ENCODE assay signal across 8 cellular contexts in the genomic region with DNA sequence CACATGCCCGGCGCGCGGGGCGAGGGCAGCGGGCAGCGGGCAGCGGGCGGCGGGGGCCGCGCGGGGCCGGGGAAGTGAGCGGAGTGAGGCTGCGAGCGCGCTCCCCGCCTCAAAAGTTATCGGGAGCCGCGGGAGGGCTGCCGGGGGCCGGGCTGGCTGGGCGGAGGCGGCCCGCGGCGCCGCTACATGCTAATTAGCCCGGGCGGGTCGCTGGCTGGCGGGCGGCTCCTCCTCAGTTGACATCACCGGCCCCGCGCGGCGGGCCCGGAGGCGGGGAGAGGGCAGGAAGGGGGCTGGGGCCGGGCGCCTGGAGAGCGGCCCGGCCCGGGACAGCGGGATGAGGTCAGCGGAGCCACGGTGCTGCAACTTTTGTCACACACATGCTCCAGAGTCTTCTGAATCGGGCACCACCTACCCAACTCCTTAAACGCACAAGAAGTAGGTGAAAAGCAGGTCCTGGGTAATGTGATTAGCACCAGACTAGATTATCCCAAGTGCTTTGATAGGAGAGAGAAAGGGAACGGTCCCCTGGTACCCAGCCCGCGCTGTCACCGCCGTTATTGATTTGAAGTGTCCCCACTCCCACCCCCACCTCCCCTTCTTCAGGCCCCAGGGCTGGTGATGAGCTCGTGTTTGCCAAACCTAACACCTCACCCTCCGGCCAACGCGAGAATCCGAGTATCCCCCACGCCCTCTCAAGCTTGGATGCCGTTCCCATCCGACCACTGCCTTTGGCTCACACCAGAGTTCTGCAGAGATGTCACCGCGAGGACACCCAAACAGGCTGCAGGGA. TPM values are rescaled to one million over a fixed set of nuclear protein-coding genes. Genes with fewer than 3 reads are reported as not detected.
DNase-seq lines count a peak whose midpoint lies in the region; ATAC-seq and TF ChIP-seq lines count a peak whose summit lies in the region.

A gene with protein sequence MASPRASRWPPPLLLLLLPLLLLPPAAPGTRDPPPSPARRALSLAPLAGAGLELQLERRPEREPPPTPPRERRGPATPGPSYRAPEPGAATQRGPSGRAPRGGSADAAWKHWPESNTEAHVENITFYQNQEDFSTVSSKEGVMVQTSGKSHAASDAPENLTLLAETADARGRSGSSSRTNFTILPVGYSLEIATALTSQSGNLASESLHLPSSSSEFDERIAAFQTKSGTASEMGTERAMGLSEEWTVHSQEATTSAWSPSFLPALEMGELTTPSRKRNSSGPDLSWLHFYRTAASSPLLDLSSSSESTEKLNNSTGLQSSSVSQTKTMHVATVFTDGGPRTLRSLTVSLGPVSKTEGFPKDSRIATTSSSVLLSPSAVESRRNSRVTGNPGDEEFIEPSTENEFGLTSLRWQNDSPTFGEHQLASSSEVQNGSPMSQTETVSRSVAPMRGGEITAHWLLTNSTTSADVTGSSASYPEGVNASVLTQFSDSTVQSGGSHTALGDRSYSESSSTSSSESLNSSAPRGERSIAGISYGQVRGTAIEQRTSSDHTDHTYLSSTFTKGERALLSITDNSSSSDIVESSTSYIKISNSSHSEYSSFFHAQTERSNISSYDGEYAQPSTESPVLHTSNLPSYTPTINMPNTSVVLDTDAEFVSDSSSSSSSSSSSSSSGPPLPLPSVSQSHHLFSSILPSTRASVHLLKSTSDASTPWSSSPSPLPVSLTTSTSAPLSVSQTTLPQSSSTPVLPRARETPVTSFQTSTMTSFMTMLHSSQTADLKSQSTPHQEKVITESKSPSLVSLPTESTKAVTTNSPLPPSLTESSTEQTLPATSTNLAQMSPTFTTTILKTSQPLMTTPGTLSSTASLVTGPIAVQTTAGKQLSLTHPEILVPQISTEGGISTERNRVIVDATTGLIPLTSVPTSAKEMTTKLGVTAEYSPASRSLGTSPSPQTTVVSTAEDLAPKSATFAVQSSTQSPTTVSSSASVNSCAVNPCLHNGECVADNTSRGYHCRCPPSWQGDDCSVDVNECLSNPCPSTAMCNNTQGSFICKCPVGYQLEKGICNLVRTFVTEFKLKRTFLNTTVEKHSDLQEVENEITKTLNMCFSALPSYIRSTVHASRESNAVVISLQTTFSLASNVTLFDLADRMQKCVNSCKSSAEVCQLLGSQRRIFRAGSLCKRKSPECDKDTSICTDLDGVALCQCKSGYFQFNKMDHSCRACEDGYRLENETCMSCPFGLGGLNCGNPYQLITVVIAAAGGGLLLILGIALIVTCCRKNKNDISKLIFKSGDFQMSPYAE (N-terminal part only) (minus strand): TSS at position 85 of the 793 bp plus-strand sequence. CDS start 107 bp downstream, outside the sequence.

- peak within 1 kb of the TSS; percentile 92 to 99 (median 97) for H3K4me3 Mint-ChIP-seq in CD8-positive, alpha-beta memory T cell
- peak within 1 kb of the TSS; percentile 99 for H3K4me3 Mint-ChIP-seq in T-helper 1 cell treated with Interleukin-12 subunit alpha and Interleukin-12 subunit beta and Interleukin-4 antibody, amounts not matched to agents 30 μg/mL and 1 μg/mL, for 36 hours

- H3K9me3 ChIP-seq in CD8-positive, alpha-beta memory T cell (ENCODE audit: low read length), result no peaks in the 10 kb centered on the region
- H3K9me3 ChIP-seq in right cardiac atrium (ENCODE audit: control insufficient read depth, low read length), result no peaks in the 10 kb centered on the region
- no peaks in the 10 kb centered on the region for H3K9me3 ChIP-seq in uterus

- no peaks in the 10 kb centered on the region for H3K27me3 ChIP-seq in CD8-positive, alpha-beta memory T cell (ENCODE audit: insufficient read depth, low read length, poor library complexity, severe bottlenecking)
- no peaks in the 10 kb centered on the region for H3K27me3 ChIP-seq in right cardiac atrium (ENCODE audit: control insufficient read depth, insufficient read depth)
- H3K27me3 ChIP-seq in rectal smooth muscle tissue (ENCODE audit: control insufficient read depth, insufficient read depth, low read length), result no peaks in the 10 kb centered on the region
- no peaks in the 10 kb centered on the region for H3K27me3 ChIP-seq in uterus

- H3K4me3 ChIP-seq in CD8-positive, alpha-beta memory T cell (ENCODE audit: low read length), result peak within 1 kb of the TSS; percentile 95
- H3K4me3 ChIP-seq in right cardiac atrium (ENCODE audit: low read length) (peak within 1 kb of the TSS; percentile 99), rectal smooth muscle tissue (ENCODE audit: low read length) (peak within 1 kb of the TSS; percentile 79), uterus (peak within 1 kb of the TSS; percentile 70 to 84)

- peak; percentile 68 to 86 (median 70) for DNase-seq in CD8-positive, alpha-beta memory T cell
- DNase-seq in GM20000 (ENCODE audit: low spot score), result peak; percentile 96
- peak; percentile 92 for DNase-seq in HuH-7 (ENCODE audit: low spot score)
- peak in 48 of 56 donors; percentile 18 to 86 (median 70) for DNase-seq in amygdala (lab: John Stamatoyannopoulos, UW)
- peak; percentile 95 to 98 (median 98) for DNase-seq in right cardiac atrium
- DNase-seq in uterus, result peak; percentile 90 to 91

- peak within 1 kb of the TSS; percentile 77 for H3K27ac ChIP-seq in CD8-positive, alpha-beta memory T cell (ENCODE audit: low read depth, low read length)
- H3K27ac ChIP-seq in right cardiac atrium (ENCODE audit: low read length) (peak within 1 kb of the TSS; percentile 97), rectal smooth muscle tissue (ENCODE audit: low read depth, low read length) (peak within 1 kb of the TSS; percentile 83), uterus (peak within 1 kb of the TSS; percentile 96 to 99)

- TF ChIP-seq POLR2A in uterus (IDR thresholded peaks at IDR 0.05), result peak; percentile 77 to 82

- H3K9ac ChIP-seq in rectal smooth muscle tissue (ENCODE audit: low read length), result peak within 1 kb of the TSS; percentile 49

- no peak for TF ChIP-seq CTCF in GM20000 (IDR thresholded peaks at IDR 0.05; ENCODE audit: extremely low read depth, missing control alignments)
- peak in 1 of 4 experiments; percentile 2 for TF ChIP-seq CTCF in uterus (IDR thresholded peaks at IDR 0.05)

- H3K36me3 ChIP-seq in CD8-positive, alpha-beta memory T cell (ENCODE audit: insufficient read depth, low read length), result no peaks in the 10 kb centered on the region
- H3K36me3 ChIP-seq in rectal smooth muscle tissue (ENCODE audit: control insufficient read depth, insufficient read depth, low read length) (no peaks in the 10 kb centered on the region), uterus (no peaks in the 10 kb centered on the region)

- POLR2A ChIA-PET in CD8-positive, alpha-beta memory T cell (lab: Charles Lee), result interaction anchor here (0.6 kb wide), 1 partner anchor 85 kb away, joined by 3 read pairs; no protein-coding TSS in a partner anchor

- H3K27me3 Mint-ChIP-seq in CD8-positive, alpha-beta memory T cell, result peaks cover 2 to 6% of the 10 kb centered on the region in 2 donors
- H3K27me3 Mint-ChIP-seq in T-helper 1 cell treated with Interleukin-12 subunit alpha and Interleukin-12 subunit beta and Interleukin-4 antibody, amounts not matched to agents 30 μg/mL and 1 μg/mL, for 36 hours (ENCODE audit: low read depth), result peaks cover 42% of the 10 kb centered on the region

- peaks cover 40 to 45% (median 42%) of the 10 kb centered on the region in 3 donors for H3K4me1 Mint-ChIP-seq in CD8-positive, alpha-beta memory T cell
- peaks cover 45% of the 10 kb centered on the region for H3K4me1 Mint-ChIP-seq in T-helper 1 cell treated with Interleukin-12 subunit alpha and Interleukin-12 subunit beta and Interleukin-4 antibody, amounts not matched to agents 30 μg/mL and 1 μg/mL, for 36 hours (ENCODE audit: low read depth)

- CTCF ChIA-PET in CD8-positive, alpha-beta memory T cell (lab: Charles Lee), result no interaction called here

- H3K36me3 Mint-ChIP-seq in CD8-positive, alpha-beta memory T cell, result peaks cover 0 to 7% (median 0%) of the 10 kb centered on the region in 3 donors
- H3K36me3 Mint-ChIP-seq in T-helper 1 cell treated with Interleukin-12 subunit alpha and Interleukin-12 subunit beta and Interleukin-4 antibody, amounts not matched to agents 30 μg/mL and 1 μg/mL, for 36 hours (ENCODE audit: low read depth), result peaks cover 9% of the 10 kb centered on the region

- peak within 1 kb of the TSS; percentile 89 to 99 (median 96) for H3K27ac Mint-ChIP-seq in CD8-positive, alpha-beta memory T cell
- H3K27ac Mint-ChIP-seq in T-helper 1 cell treated with Interleukin-12 subunit alpha and Interleukin-12 subunit beta and Interleukin-4 antibody, amounts not matched to agents 30 μg/mL and 1 μg/mL, for 36 hours, result peak within 1 kb of the TSS; percentile 93

- ATAC-seq in right cardiac atrium, result peak; percentile 93 to 94

- H3K9me3 Mint-ChIP-seq in CD8-positive, alpha-beta memory T cell, result no peaks in the 10 kb centered on the region
- no peaks in the 10 kb centered on the region for H3K9me3 Mint-ChIP-seq in T-helper 1 cell treated with Interleukin-12 subunit alpha and Interleukin-12 subunit beta and Interleukin-4 antibody, amounts not matched to agents 30 μg/mL and 1 μg/mL, for 36 hours

- H3K4me1 ChIP-seq in CD8-positive, alpha-beta memory T cell (ENCODE audit: insufficient read depth, low read length), result peaks cover 37% of the 10 kb centered on the region
- H3K4me1 ChIP-seq in right cardiac atrium (ENCODE audit: control insufficient read depth, insufficient read depth, low read length) (peaks cover 36% of the 10 kb centered on the region), rectal smooth muscle tissue (ENCODE audit: control insufficient read depth, insufficient read depth, low read length) (peaks cover 55% of the 10 kb centered on the region), uterus (peaks cover 4 to 17% of the 10 kb centered on the region in 2 donors)

- 1% methylated on average over 67 of the region's 67 CpGs for WGBS in right cardiac atrium

- intact Hi-C loops in right cardiac atrium (cut with DNase I), result loop anchor here in 2 of 4 donors (5.0 to 10.0 kb wide), 2 partner anchors 86 to 89 kb away; no protein-coding TSS in a partner anchor
- intact Hi-C loops in uterus (cut with DNase I; ENCODE audit: low total_unique reads), result no loop called here

RNA-seq across cellular contexts. Expression of the gene that starts here (rescaled TPM):
- 10 to 100 TPM; 20.9 to 21.3 TPM for total RNA-seq in CD8-positive, alpha-beta memory T cell
- 6.3 TPM for polyA plus RNA-seq in CD8-positive, alpha-beta memory T cell
- total RNA-seq in right cardiac atrium (100 to 1,000 TPM; 130 to 193 (median 151) TPM), uterus (10 to 100 TPM; 64.8 to 97.0 (median 71.7) TPM)
- polyA plus RNA-seq in right cardiac atrium, result 42.3 TPM

Comparison
In these comparisons a context has a peak if more than half of its experiments do, and no peak if none do; other contexts are left out.
1. Peak in every context shown above with its lines: DNase-seq, ATAC-seq, H3K4me3 ChIP-seq and H3K27ac ChIP-seq.